8 cellular contexts compared by ENCODE assay signal in genomic region chr22:35023692-35024363, GRCh38. TPM values are rescaled to one million over a fixed set of nuclear protein-coding genes. Genes with fewer than 3 reads are reported as not detected.
DNase-seq lines count a peak whose midpoint lies in the region; ATAC-seq, FAIRE-seq and TF ChIP-seq lines count a peak whose summit lies in the region.

No MANE protein-coding gene starts in this region.

- no peak for FAIRE-seq in small intestine (lab: Jason Lieb, UNC)

- H3K27me3 ChIP-seq in SK-N-SH (ENCODE audit: insufficient read depth) (no peaks in the 10 kb centered on the region), small intestine (ENCODE audit: control insufficient read depth in 2 of 2, insufficient read depth in 2 of 2, low read length in 2 of 2) (peaks cover 0 to 2% of the 10 kb centered on the region in 2 donors)

- H2AFZ ChIP-seq in SK-N-SH (ENCODE audit: low read depth): no peak overlapping the region

- H3K4me1 ChIP-seq in SK-N-SH (ENCODE audit: control insufficient read depth in 1 of 2, insufficient read depth in 2 of 2, low read depth in 1 of 2, low read length in 1 of 2) (no peaks in the 10 kb centered on the region), small intestine (ENCODE audit: control insufficient read depth in 2 of 2, insufficient read depth in 1 of 2, low read depth in 1 of 2, low read length in 1 of 2) (no peaks in the 10 kb centered on the region)

- peak overlapping the region in 1 of 2 experiments; percentile 53; a peak in 1 of 4 replicates for H3K4me3 ChIP-seq in SK-N-SH (ENCODE audit: low read depth in 2 of 2, low read length in 1 of 2)
- H3K4me3 ChIP-seq in iPS-11a (ENCODE audit: low read depth, low read length): peak overlapping the region; percentile 4
- no peak overlapping the region for H3K4me3 ChIP-seq in small intestine (ENCODE audit: low read depth in 1 of 2, low read length in 2 of 2)

- no peak overlapping the region for H3K4me2 ChIP-seq in SK-N-SH

- H3K9ac ChIP-seq in SK-N-SH: no peak overlapping the region

- H4K20me1 ChIP-seq in SK-N-SH (ENCODE audit: insufficient read depth): no peaks in the 10 kb centered on the region

- peak; percentile 82 for TF ChIP-seq CTCF in SK-N-SH (IDR thresholded peaks at IDR 0.05)

- H3K9me3 ChIP-seq in SK-N-SH: no peaks in the 10 kb centered on the region
- H3K9me3 ChIP-seq in small intestine (ENCODE audit: control insufficient read depth, low read depth): no peaks in the 10 kb centered on the region

- TF ChIP-seq EP300 in SK-N-SH (IDR thresholded peaks at IDR 0.05; ENCODE audit: borderline replicate concordance in 1 of 2, low read depth in 1 of 2, low read length in 1 of 2): no peak

- H3F3A ChIP-seq in SK-N-SH (replicated peaks; ENCODE audit: insufficient read depth): no peaks in the 10 kb centered on the region

- no peak for ATAC-seq in GM21619 (IDR thresholded peaks at IDR 0.05; ENCODE audit: unreplicated experiment)

- H3K36me3 ChIP-seq in SK-N-SH (replicated peaks in 1 of 2; ENCODE audit: control insufficient read depth in 1 of 2, insufficient read depth in 2 of 2, low read length in 1 of 2) (no peaks in the 10 kb centered on the region), small intestine (ENCODE audit: control insufficient read depth in 2 of 2, insufficient read depth in 2 of 2, low read length in 2 of 2) (no peaks in the 10 kb centered on the region)

- WGBS in SK-N-SH (ENCODE audit: low lambda C conversion rate): 15% methylated on average over 12 of the region's 25 CpGs
- 21 to 24% (median 21%) methylated on average over 25 of the region's 25 CpGs for WGBS in small intestine, 3 donors

- peak; percentile 80 for TF ChIP-seq RAD21 in SK-N-SH (IDR thresholded peaks at IDR 0.05; ENCODE audit: low read length)

- peak; percentile 35 for DNase-seq in Caki2 (ENCODE audit: low read depth)
- DNase-seq in HT-29 (ENCODE audit: low spot score): peak; percentile 54
- DNase-seq in SK-N-SH: peak; percentile 72
- DNase-seq in amniotic stem cell (lab: John Stamatoyannopoulos, UW): peak; percentile 21
- peak; percentile 64 for DNase-seq in small intestine
- DNase-seq in T1000 (lab: John Stamatoyannopoulos, UW): no peak

- in situ Hi-C loops in Caki2 (cut with HindIII; ENCODE audit: low pct_unique_long_range_greater_than_20kb, low sequenced_read_pairs): no loop called here

- no peaks in the 10 kb centered on the region for H3K9me2 ChIP-seq in SK-N-SH

- CTCF ChIA-PET in SK-N-SH (lab: Yijun Ruan, JAX): interaction anchor here (0.6 to 3.9 kb wide), 50 partner anchors 8 to 1723 kb away, joined by 3 to 67 read pairs (median 4); no protein-coding TSS in a partner anchor

- POLR2A ChIA-PET in SK-N-SH (lab: Yijun Ruan, JAX): no interaction called here

- H3K79me2 ChIP-seq in SK-N-SH (ENCODE audit: insufficient read depth): no peaks in the 10 kb centered on the region

- H3K27ac ChIP-seq in SK-N-SH (ENCODE audit: low read depth in 2 of 2, low read length in 1 of 2) (no peak overlapping the region), small intestine (ENCODE audit: low read depth in 1 of 2, low read length in 1 of 2) (no peak overlapping the region)

TF ChIP-seq in SK-N-SH, 30 proteins besides CTCF, POLR2A, EP300 and RAD21:
- TF ChIP-seq SMC3 (IDR thresholded peaks at IDR 0.05; ENCODE audit: low read depth, low read length) (peak; percentile 64; the same call in 1 of the 2 replicates), ZBTB33 (IDR thresholded peaks at IDR 0.05; ENCODE audit: borderline replicate concordance, low read depth) (no peak), MAX (IDR thresholded peaks at IDR 0.05; ENCODE audit: low read depth) (no peak)
- TF ChIP-seq, protein P1, sequence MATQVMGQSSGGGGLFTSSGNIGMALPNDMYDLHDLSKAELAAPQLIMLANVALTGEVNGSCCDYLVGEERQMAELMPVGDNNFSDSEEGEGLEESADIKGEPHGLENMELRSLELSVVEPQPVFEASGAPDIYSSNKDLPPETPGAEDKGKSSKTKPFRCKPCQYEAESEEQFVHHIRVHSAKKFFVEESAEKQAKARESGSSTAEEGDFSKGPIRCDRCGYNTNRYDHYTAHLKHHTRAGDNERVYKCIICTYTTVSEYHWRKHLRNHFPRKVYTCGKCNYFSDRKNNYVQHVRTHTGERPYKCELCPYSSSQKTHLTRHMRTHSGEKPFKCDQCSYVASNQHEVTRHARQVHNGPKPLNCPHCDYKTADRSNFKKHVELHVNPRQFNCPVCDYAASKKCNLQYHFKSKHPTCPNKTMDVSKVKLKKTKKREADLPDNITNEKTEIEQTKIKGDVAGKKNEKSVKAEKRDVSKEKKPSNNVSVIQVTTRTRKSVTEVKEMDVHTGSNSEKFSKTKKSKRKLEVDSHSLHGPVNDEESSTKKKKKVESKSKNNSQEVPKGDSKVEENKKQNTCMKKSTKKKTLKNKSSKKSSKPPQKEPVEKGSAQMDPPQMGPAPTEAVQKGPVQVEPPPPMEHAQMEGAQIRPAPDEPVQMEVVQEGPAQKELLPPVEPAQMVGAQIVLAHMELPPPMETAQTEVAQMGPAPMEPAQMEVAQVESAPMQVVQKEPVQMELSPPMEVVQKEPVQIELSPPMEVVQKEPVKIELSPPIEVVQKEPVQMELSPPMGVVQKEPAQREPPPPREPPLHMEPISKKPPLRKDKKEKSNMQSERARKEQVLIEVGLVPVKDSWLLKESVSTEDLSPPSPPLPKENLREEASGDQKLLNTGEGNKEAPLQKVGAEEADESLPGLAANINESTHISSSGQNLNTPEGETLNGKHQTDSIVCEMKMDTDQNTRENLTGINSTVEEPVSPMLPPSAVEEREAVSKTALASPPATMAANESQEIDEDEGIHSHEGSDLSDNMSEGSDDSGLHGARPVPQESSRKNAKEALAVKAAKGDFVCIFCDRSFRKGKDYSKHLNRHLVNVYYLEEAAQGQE (IDR thresholded peaks at IDR 0.05; ENCODE audit: low read depth, low read length): no peak

RNA-seq across cellular contexts. Expression of gene ISX, which starts 42.1 kb away (rescaled TPM):
- not detected in 2 replicates for total RNA-seq in Caki2 (2014; rRNA removed; shearing (Covaris generic); ENCODE audit: low replicate concordance)
- not detected in 2 replicates for total RNA-seq in HT-29 (2014; rRNA removed; shearing (Covaris generic))
- polyA plus RNA-seq in SK-N-SH (2012; rRNA removed): not detected in 2 replicates
- polyA plus RNA-seq in SK-N-SH (2012; cell fraction: cytosol; rRNA removed): not detected in 2 replicates
- polyA plus RNA-seq in SK-N-SH (2012; cell fraction: nucleus; rRNA removed): not detected in 2 replicates
- 10 to 100 TPM; 22.4 to 64.9 (median 44.6) TPM for polyA plus RNA-seq in small intestine
